ENCODE assay signal across 7 cellular contexts in genomic region chr4:38598489-38598888, GRCh38.
"Had no signal": no experiment of that assay in that cellular context is flagged by ENCODE, and none has a peak within 500 bp of the region (broad histone marks: within the 10 kb centered on the region; RNA-seq: fewer than 3 reads in every experiment).

No MANE protein-coding gene starts in this region.

- ATAC-seq: HepG2, K562 had no signal

- DNase-seq: IMR-90, KBM-7, KG1 had no signal

- H3K4me3 ChIP-seq: K562 had no signal

- FAIRE-seq: HepG2, HTR-8/SVneo, K562 had no signal

- H3K27ac ChIP-seq: HL-60 had no signal
